Comparison of ENCODE assay signal across 11 cellular contexts in genomic region chr10:44994752-44995530, GRCh38. TPM values are rescaled to one million over a fixed set of nuclear protein-coding genes. Genes with fewer than 3 reads are reported as not detected.
DNase-seq lines count a peak whose midpoint lies in the region; ATAC-seq and TF ChIP-seq lines count a peak whose summit lies in the region.
"Had no signal": no experiment of that assay in that cellular context is flagged by ENCODE, and none has a peak within 500 bp of the region (broad histone marks: within the 10 kb centered on the region; RNA-seq: fewer than 3 reads in every experiment).

No MANE protein-coding gene starts in this region.

- TF ChIP-seq CTCF in AG04450 (IDR thresholded peaks at IDR 0.05; ENCODE audit: low read depth, low read length) (no peak), Peyer's patch (IDR thresholded peaks at IDR 0.05) (no peak), right atrium auricular region (IDR thresholded peaks at IDR 0.05) (no peak), prostate gland (IDR thresholded peaks at IDR 0.05) (no peak)

- intact Hi-C loops in prostate gland (cut with DNase I), result loop anchor here (10.0 kb wide), 1 partner anchor 600 kb away; no protein-coding TSS in a partner anchor

- H3K4me1 ChIP-seq in Peyer's patch (peaks cover 0 to 25% (median 2%) of the 10 kb centered on the region in 4 donors), right atrium auricular region (peaks cover 7 to 92% of the 10 kb centered on the region in 2 donors), prostate gland (replicated peaks) (peaks cover 14% of the 10 kb centered on the region)

- CTCF ChIA-PET in AG04450 (lab: Charles Lee), result interaction anchor here (0.8 to 2.6 kb wide), 6 partner anchors 14 to 131 kb away, joined by 3 to 25 read pairs (median 4); no protein-coding TSS in a partner anchor

- WGBS in prostate gland, result 73% methylated on average over 9 of the region's 9 CpGs

- DNase-seq in AG04450 (ENCODE audit: low read depth, low spot score) (no peak), Peyer's patch (no peak), right atrium auricular region (ENCODE audit: low spot score) (no peak), prostate gland (ENCODE audit: low spot score) (no peak), HK-2 (ENCODE audit: unreplicated experiment) (no peak), NCI-H446 treated with DMSO at 0.1 percent for 48 hours (lab: John Stamatoyannopoulos, UW) (no peak)
- DNase-seq: activated T-cell treated with anti-CD3 and anti-CD28 coated beads, Interleukin-2, amount 50 U/mL, for 48 hours; NCI-H1105 treated with DMSO at 0.1 percent for 48 hours; T-helper 9 cell had no signal

- POLR2A ChIA-PET in AG04450 (lab: Yijun Ruan, JAX), result interaction anchor here (0.6 to 0.7 kb wide), 3 partner anchors 15 to 1188 kb away, joined by 4 to 7 read pairs (median 5); no protein-coding TSS in a partner anchor

- peaks cover 0 to 28% (median 0%) of the 10 kb centered on the region in 3 donors for H3K36me3 ChIP-seq in Peyer's patch
- H3K36me3 ChIP-seq in right atrium auricular region, result peaks cover 41% of the 10 kb centered on the region
- H3K36me3 ChIP-seq in prostate gland, result no peaks in the 10 kb centered on the region

- H3K4me3 ChIP-seq in AG04450 (ENCODE audit: low read depth, low read length) (no peak overlapping the region), Peyer's patch (no peak overlapping the region), right atrium auricular region (no peak overlapping the region), prostate gland (no peak overlapping the region)

- H3K9me3 ChIP-seq in AG04450 (ENCODE audit: control insufficient read depth, insufficient read depth, low read length), result no peaks in the 10 kb centered on the region
- no peaks in the 10 kb centered on the region for H3K9me3 ChIP-seq in Peyer's patch
- no peaks in the 10 kb centered on the region for H3K9me3 ChIP-seq in right atrium auricular region
- H3K9me3 ChIP-seq in prostate gland, result no peaks in the 10 kb centered on the region

- ATAC-seq in HG02981 (IDR thresholded peaks at IDR 0.05; ENCODE audit: unreplicated experiment) (no peak), GM21717 (IDR thresholded peaks at IDR 0.05; ENCODE audit: unreplicated experiment) (no peak)

- H3K27me3 ChIP-seq in AG04450 (ENCODE audit: control insufficient read depth, insufficient read depth, low read length) (no peaks in the 10 kb centered on the region), Peyer's patch (no peaks in the 10 kb centered on the region), right atrium auricular region (no peaks in the 10 kb centered on the region), prostate gland (replicated peaks; ENCODE audit: insufficient read depth) (no peaks in the 10 kb centered on the region)

- peak overlapping the region; percentile 87 for H3K27ac ChIP-seq in AG04450 (ENCODE audit: low read depth, low read length)
- H3K27ac ChIP-seq in Peyer's patch, result peak overlapping the region; percentile 40 to 85 (median 74)
- H3K27ac ChIP-seq in right atrium auricular region, result peak overlapping the region; percentile 92 to 96
- peak overlapping the region; percentile 68 for H3K27ac ChIP-seq in prostate gland

- TF ChIP-seq POLR2A in Peyer's patch (IDR thresholded peaks at IDR 0.05) (no peak), prostate gland (IDR thresholded peaks at IDR 0.05) (no peak)

RNA-seq across cellular contexts. Expression of gene ZNF22, which starts 5.8 kb away (rescaled TPM):
- 17.4 and 23.4 TPM in 2 replicates for polyA plus RNA-seq in AG04450 (2011; rRNA removed)
- 4.7 and 7.9 TPM in 2 replicates for polyA minus RNA-seq in AG04450 (2011; rRNA and poly(A)+ RNA removed)
- total RNA-seq in Peyer's patch (10 to 100 TPM in 1 of 4 donors, 1 to 10 TPM in 3; 4.7 to 19.0 (median 8.0) TPM), right atrium auricular region (10 to 100 TPM; 19.3 to 20.5 TPM), prostate gland (10 to 100 TPM; 15.8 to 24.2 TPM)

RNA-seq across cellular contexts. Expression of gene DEPP1, which starts 16.3 kb away (rescaled TPM):
- 31.1 and 50.3 TPM in 2 replicates for polyA plus RNA-seq in AG04450 (2011; rRNA removed)
- 70.4 and 97.9 TPM in 2 replicates for polyA minus RNA-seq in AG04450 (2011; rRNA and poly(A)+ RNA removed)
- 10 to 100 TPM in 3 of 4 donors, 1 to 10 TPM in 1; 3.9 to 96.0 (median 49.8) TPM for total RNA-seq in Peyer's patch
- total RNA-seq in right atrium auricular region, result 100 to 1,000 TPM in 1 of 2 donors, 10 to 100 TPM in 1; 68.8 to 143 TPM
- total RNA-seq in prostate gland, result 100 to 1,000 TPM in 1 of 2 donors, 10 to 100 TPM in 1; 27.2 to 144 TPM

RNA-seq across cellular contexts. Expression of gene RASSF4, which starts 35.3 kb away (rescaled TPM):
- 11.2 and 13.0 TPM in 2 replicates for polyA plus RNA-seq in AG04450 (2011; rRNA removed)
- 12.9 and 13.1 TPM in 2 replicates for polyA minus RNA-seq in AG04450 (2011; rRNA and poly(A)+ RNA removed)
- total RNA-seq in Peyer's patch (10 to 100 TPM; 62.7 to 99.6 (median 68.2) TPM), right atrium auricular region (10 to 100 TPM; 43.3 to 43.4 TPM), prostate gland (10 to 100 TPM in 1 of 2 donors, 1 to 10 TPM in 1; 6.1 to 31.0 TPM)
